8 cellular contexts compared by ENCODE assay signal in genomic region chr2:171433763-171434670, GRCh38. TPM values are rescaled to one million over a fixed set of nuclear protein-coding genes. Genes with fewer than 3 reads are reported as not detected.
DNase-seq lines count a peak whose midpoint lies in the region; ATAC-seq lines count a peak whose summit lies in the region.

Gene DCAF17 (plus strand): TSS chr2:171434226. CDS start chr2:171434578, 352 bp downstream.
A gene with protein sequence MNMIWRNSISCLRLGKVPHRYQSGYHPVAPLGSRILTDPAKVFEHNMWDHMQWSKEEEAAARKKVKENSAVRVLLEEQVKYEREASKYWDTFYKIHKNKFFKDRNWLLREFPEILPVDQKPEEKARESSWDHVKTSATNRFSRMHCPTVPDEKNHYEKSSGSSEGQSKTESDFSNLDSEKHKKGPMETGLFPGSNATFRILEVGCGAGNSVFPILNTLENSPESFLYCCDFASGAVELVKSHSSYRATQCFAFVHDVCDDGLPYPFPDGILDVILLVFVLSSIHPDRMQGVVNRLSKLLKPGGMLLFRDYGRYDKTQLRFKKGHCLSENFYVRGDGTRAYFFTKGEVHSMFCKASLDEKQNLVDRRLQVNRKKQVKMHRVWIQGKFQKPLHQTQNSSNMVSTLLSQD (minus strand): TSS chr2:171433990. CDS start chr2:171392185, 41,805 bp downstream.

- H3K27me3 Mint-ChIP-seq in effector memory CD8-positive, alpha-beta T cell: no peaks in the 10 kb centered on the region

- no peaks in the 10 kb centered on the region for H3K9me3 Mint-ChIP-seq in effector memory CD8-positive, alpha-beta T cell

- H3K27ac ChIP-seq in mesenchymal stem cell (ENCODE audit: low read length, poor library complexity, severe bottlenecking): peak within 1 kb of the TSS; percentile 96

- peak within 1 kb of the TSS; percentile 83 to 85 for H3K23ac ChIP-seq in mesenchymal stem cell (ENCODE audit: low read length in 2 of 2)

- H4K91ac ChIP-seq in mesenchymal stem cell (ENCODE audit: low read length): peak within 1 kb of the TSS; percentile 98

- H2AK5ac ChIP-seq in mesenchymal stem cell (ENCODE audit: low read length, severe bottlenecking): peak within 1 kb of the TSS; percentile 32

- H3K4me2 ChIP-seq in mesenchymal stem cell (ENCODE audit: low read length, poor library complexity, severe bottlenecking): peak within 1 kb of the TSS; percentile 79

- H3K9ac ChIP-seq in mesenchymal stem cell (ENCODE audit: low read length): peak within 1 kb of the TSS; percentile 97

- H2BK120ac ChIP-seq in mesenchymal stem cell (ENCODE audit: low read depth, low read length): no peak within 1 kb of the TSS

- H4K8ac ChIP-seq in mesenchymal stem cell (ENCODE audit: low read length): peak within 1 kb of the TSS; percentile 94

- peak within 1 kb of the TSS in 1 of 2 experiments; percentile 97 for H3K14ac ChIP-seq in mesenchymal stem cell (ENCODE audit: low read length in 2 of 2)

- H2BK12ac ChIP-seq in mesenchymal stem cell (ENCODE audit: low read length in 2 of 2): peak within 1 kb of the TSS; percentile 0 to 21

- H3K18ac ChIP-seq in mesenchymal stem cell (ENCODE audit: low read depth in 1 of 2, low read length in 2 of 2): peak within 1 kb of the TSS; percentile 89 to 99

- H3K9me3 ChIP-seq in mesenchymal stem cell (ENCODE audit: control insufficient read depth, low read length): peaks cover 11% of the 10 kb centered on the region

- H3K36me3 ChIP-seq in mesenchymal stem cell (ENCODE audit: control insufficient read depth in 1 of 2, insufficient read depth in 2 of 2, low read depth in 1 of 2, low read length in 2 of 2): peaks cover 12 to 35% of the 10 kb centered on the region in 2 experiments

- H3K36me3 Mint-ChIP-seq in effector memory CD8-positive, alpha-beta T cell (ENCODE audit: insufficient read depth): peaks cover 41% of the 10 kb centered on the region

- peak within 1 kb of the TSS; percentile 86 to 94 for H3K27ac Mint-ChIP-seq in effector memory CD8-positive, alpha-beta T cell

- H3K4me3 ChIP-seq in mesenchymal stem cell (ENCODE audit: insufficient read depth in 1 of 2, low read depth in 1 of 2, low read length in 2 of 2): peak within 1 kb of the TSS; percentile 88 to 100

- peak within 1 kb of the TSS; percentile 100 for H2AFZ ChIP-seq in mesenchymal stem cell (ENCODE audit: low read depth, low read length)

- peak; percentile 90 for ATAC-seq in GM19468 (IDR thresholded peaks at IDR 0.05; ENCODE audit: extremely low read depth, unreplicated experiment)
- peak; percentile 88 for ATAC-seq in effector memory CD8-positive, alpha-beta T cell (replicated peaks)

- H2BK15ac ChIP-seq in mesenchymal stem cell (ENCODE audit: low read depth, poor library complexity, severe bottlenecking): peak within 1 kb of the TSS; percentile 95

- peak; percentile 93 for DNase-seq in COR-L47 (lab: John Stamatoyannopoulos, UW)
- peak; percentile 83 for DNase-seq in HS-5 (ENCODE audit: low read depth)
- peak; percentile 97 to 99 for DNase-seq in NOMO-1 (lab: John Stamatoyannopoulos, UW; ENCODE audit: unreplicated experiment in 2 of 2)
- DNase-seq in activated CD8-positive, alpha-beta memory T cell treated with anti-CD3 and anti-CD28 coated beads for 4 hours (ENCODE audit: low read depth in 2 of 2): peak; percentile 85 to 92
- peak; percentile 90 to 93 (median 93) for DNase-seq in effector memory CD8-positive, alpha-beta T cell
- peak; percentile 96 for DNase-seq in mesenchymal stem cell
- DNase-seq in stimulated activated CD8-positive, alpha-beta memory T cell treated with anti-CD3 and anti-CD28 coated beads, Interleukin-12 subunit alpha, Interleukin-12 subunit beta, amount 100 ng/mL, for 4 hours (ENCODE audit: low read depth): peak; percentile 91

- peak within 1 kb of the TSS; percentile 87 to 91 for H3K4me3 Mint-ChIP-seq in effector memory CD8-positive, alpha-beta T cell

- H3K4me1 Mint-ChIP-seq in effector memory CD8-positive, alpha-beta T cell (ENCODE audit: low read depth in 2 of 2): peaks cover 15 to 40% of the 10 kb centered on the region in 2 donors

- peak within 1 kb of the TSS; percentile 91 to 99 for H3K4ac ChIP-seq in mesenchymal stem cell (ENCODE audit: low read depth in 1 of 2, low read length in 2 of 2)

- H3K79me1 ChIP-seq in mesenchymal stem cell (replicated peaks; ENCODE audit: low read length, poor library complexity, severe bottlenecking): peaks cover 24% of the 10 kb centered on the region

- peaks cover 14% of the 10 kb centered on the region for H3K4me1 ChIP-seq in mesenchymal stem cell (ENCODE audit: control insufficient read depth, insufficient read depth, low read depth, low read length)

- WGBS in mesenchymal stem cell: under 1% methylated on average over 84 of the region's 87 CpGs

- H3K27me3 ChIP-seq in mesenchymal stem cell (ENCODE audit: control insufficient read depth in 1 of 2, insufficient read depth in 1 of 2, low read length in 2 of 2): no peaks in the 10 kb centered on the region

- peak within 1 kb of the TSS; percentile 97 for H2BK5ac ChIP-seq in mesenchymal stem cell (ENCODE audit: low read depth, low read length, poor library complexity, severe bottlenecking)

RNA-seq across cellular contexts. Expression of gene DCAF17, which starts in this region (rescaled TPM):
- polyA plus RNA-seq in mesenchymal stem cell (2013, experiment 1 of 2): 5.9 TPM
- 6.7 TPM for polyA plus RNA-seq in mesenchymal stem cell (2013, experiment 2 of 2)

RNA-seq across cellular contexts. Expression of the second gene that starts in this region (rescaled TPM):
- 15.9 TPM for polyA plus RNA-seq in mesenchymal stem cell (2013, experiment 1 of 2)
- 14.7 TPM for polyA plus RNA-seq in mesenchymal stem cell (2013, experiment 2 of 2)

Comparison
In these comparisons a context has a peak if more than half of its experiments do, and no peak if none do; other contexts are left out.
1. Peak in every context shown above with its lines: DNase-seq, ATAC-seq, H3K4me3 ChIP-seq and H3K27ac ChIP-seq.